Comparison of ENCODE assay signal across 1 cellular context in genomic region chr17:1829579-1830257, GRCh38.
TF ChIP-seq lines count a peak whose summit lies in the region.

TSS of gene RPA1 (plus strand) at chr17:1830005. CDS start at chr17:1830094, 89 bp downstream.
A gene with protein sequence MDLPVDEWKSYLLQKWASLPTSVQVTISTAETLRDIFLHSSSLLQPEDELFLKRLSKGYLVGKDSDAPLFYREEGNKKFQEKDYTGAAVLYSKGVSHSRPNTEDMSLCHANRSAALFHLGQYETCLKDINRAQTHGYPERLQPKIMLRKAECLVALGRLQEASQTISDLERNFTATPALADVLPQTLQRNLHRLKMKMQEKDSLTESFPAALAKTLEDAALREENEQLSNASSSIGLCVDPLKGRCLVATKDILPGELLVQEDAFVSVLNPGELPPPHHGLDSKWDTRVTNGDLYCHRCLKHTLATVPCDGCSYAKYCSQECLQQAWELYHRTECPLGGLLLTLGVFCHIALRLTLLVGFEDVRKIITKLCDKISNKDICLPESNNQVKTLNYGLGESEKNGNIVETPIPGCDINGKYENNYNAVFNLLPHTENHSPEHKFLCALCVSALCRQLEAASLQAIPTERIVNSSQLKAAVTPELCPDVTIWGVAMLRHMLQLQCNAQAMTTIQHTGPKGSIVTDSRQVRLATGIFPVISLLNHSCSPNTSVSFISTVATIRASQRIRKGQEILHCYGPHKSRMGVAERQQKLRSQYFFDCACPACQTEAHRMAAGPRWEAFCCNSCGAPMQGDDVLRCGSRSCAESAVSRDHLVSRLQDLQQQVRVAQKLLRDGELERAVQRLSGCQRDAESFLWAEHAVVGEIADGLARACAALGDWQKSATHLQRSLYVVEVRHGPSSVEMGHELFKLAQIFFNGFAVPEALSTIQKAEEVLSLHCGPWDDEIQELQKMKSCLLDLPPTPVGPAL (minus strand): TSS chr17:1829902. CDS start chr17:1827994, 1,908 bp downstream.

TF ChIP-seq in HEK293, 187 proteins besides CTCF, POLR2A, EP300 and RAD21 (continued from another document and continues in another):
- no peak; the same call in 1 of the 2 replicates for TF ChIP-seq ZFHX2 (tag by site-specific recombination; conservative IDR thresholded peaks at IDR 0.05)
- no peak for TF ChIP-seq ZNF16 (tag by site-specific recombination; IDR thresholded peaks at IDR 0.05; ENCODE audit: low read depth)
- TF ChIP-seq ZNF112 (tag by site-specific recombination; IDR thresholded peaks at IDR 0.05): no peak
- peak; percentile 42 for TF ChIP-seq ZSCAN30 (tag by site-specific recombination; IDR thresholded peaks at IDR 0.05)
- 0 out of 2 replicates have a peak, but pooled peaks have one; percentile 2 for TF ChIP-seq ZXDB (tag by site-specific recombination; IDR thresholded peaks at IDR 0.05)
- no peak for TF ChIP-seq ZNF639 (tag by site-specific recombination; IDR thresholded peaks at IDR 0.05)
- TF ChIP-seq, protein P1, sequence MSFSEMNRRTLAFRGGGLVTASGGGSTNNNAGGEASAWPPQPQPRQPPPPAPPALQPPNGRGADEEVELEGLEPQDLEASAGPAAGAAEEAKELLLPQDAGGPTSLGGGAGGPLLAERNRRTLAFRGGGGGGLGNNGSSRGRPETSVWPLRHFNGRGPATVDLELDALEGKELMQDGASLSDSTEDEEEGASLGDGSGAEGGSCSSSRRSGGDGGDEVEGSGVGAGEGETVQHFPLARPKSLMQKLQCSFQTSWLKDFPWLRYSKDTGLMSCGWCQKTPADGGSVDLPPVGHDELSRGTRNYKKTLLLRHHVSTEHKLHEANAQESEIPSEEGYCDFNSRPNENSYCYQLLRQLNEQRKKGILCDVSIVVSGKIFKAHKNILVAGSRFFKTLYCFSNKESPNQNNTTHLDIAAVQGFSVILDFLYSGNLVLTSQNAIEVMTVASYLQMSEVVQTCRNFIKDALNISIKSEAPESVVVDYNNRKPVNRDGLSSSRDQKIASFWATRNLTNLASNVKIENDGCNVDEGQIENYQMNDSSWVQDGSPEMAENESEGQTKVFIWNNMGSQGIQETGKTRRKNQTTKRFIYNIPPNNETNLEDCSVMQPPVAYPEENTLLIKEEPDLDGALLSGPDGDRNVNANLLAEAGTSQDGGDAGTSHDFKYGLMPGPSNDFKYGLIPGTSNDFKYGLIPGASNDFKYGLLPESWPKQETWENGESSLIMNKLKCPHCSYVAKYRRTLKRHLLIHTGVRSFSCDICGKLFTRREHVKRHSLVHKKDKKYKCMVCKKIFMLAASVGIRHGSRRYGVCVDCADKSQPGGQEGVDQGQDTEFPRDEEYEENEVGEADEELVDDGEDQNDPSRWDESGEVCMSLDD (tag by site-specific recombination; IDR thresholded peaks at IDR 0.05): 0 out of 2 replicates have a peak, but pooled peaks have one; percentile 39
- no peak for TF ChIP-seq ZFP3 (tag by site-specific recombination; IDR thresholded peaks at IDR 0.05; ENCODE audit: low read depth)
- TF ChIP-seq ZNF777 (tag by site-specific recombination; IDR thresholded peaks at IDR 0.05; ENCODE audit: borderline replicate concordance): peak; percentile 47; the same call in 1 of the 2 replicates
- peak; percentile 100 for TF ChIP-seq ZBTB8A (tag by site-specific recombination; IDR thresholded peaks at IDR 0.05)
- TF ChIP-seq ZNF521 (tag by site-specific recombination; IDR thresholded peaks at IDR 0.05): no peak
- no peak for TF ChIP-seq ZNF843 (tag by site-specific recombination; IDR thresholded peaks at IDR 0.05)
- no peak for TF ChIP-seq ZNF311 (tag by site-specific recombination; IDR thresholded peaks at IDR 0.05; ENCODE audit: borderline replicate concordance)
- TF ChIP-seq, protein P2, sequence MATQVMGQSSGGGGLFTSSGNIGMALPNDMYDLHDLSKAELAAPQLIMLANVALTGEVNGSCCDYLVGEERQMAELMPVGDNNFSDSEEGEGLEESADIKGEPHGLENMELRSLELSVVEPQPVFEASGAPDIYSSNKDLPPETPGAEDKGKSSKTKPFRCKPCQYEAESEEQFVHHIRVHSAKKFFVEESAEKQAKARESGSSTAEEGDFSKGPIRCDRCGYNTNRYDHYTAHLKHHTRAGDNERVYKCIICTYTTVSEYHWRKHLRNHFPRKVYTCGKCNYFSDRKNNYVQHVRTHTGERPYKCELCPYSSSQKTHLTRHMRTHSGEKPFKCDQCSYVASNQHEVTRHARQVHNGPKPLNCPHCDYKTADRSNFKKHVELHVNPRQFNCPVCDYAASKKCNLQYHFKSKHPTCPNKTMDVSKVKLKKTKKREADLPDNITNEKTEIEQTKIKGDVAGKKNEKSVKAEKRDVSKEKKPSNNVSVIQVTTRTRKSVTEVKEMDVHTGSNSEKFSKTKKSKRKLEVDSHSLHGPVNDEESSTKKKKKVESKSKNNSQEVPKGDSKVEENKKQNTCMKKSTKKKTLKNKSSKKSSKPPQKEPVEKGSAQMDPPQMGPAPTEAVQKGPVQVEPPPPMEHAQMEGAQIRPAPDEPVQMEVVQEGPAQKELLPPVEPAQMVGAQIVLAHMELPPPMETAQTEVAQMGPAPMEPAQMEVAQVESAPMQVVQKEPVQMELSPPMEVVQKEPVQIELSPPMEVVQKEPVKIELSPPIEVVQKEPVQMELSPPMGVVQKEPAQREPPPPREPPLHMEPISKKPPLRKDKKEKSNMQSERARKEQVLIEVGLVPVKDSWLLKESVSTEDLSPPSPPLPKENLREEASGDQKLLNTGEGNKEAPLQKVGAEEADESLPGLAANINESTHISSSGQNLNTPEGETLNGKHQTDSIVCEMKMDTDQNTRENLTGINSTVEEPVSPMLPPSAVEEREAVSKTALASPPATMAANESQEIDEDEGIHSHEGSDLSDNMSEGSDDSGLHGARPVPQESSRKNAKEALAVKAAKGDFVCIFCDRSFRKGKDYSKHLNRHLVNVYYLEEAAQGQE (tag by site-specific recombination; IDR thresholded peaks at IDR 0.05): no peak
- no peak for TF ChIP-seq ZNF48 (tag by site-specific recombination; IDR thresholded peaks at IDR 0.05)
- TF ChIP-seq ZBTB17 (tag by site-specific recombination; IDR thresholded peaks at IDR 0.05): no peak
- TF ChIP-seq ZNF621 (tag by site-specific recombination; IDR thresholded peaks at IDR 0.05): no peak
- TF ChIP-seq ZNF514 (tag by site-specific recombination; IDR thresholded peaks at IDR 0.05): no peak
- no peak for TF ChIP-seq ZNF121 (tag by site-specific recombination; IDR thresholded peaks at IDR 0.05)
- TF ChIP-seq ZNF645 (tag by site-specific recombination; IDR thresholded peaks at IDR 0.05): no peak
- TF ChIP-seq ZNF561 (tag by site-specific recombination; IDR thresholded peaks at IDR 0.05; ENCODE audit: borderline replicate concordance): 0 out of 2 replicates have a peak, but pooled peaks have one; percentile 60
- TF ChIP-seq GFI1B (tag by site-specific recombination; IDR thresholded peaks at IDR 0.05): no peak
- peak; percentile 45; the same call in 1 of the 2 replicates for TF ChIP-seq ZEB2 (tag by site-specific recombination; IDR thresholded peaks at IDR 0.05)
- no peak for TF ChIP-seq ZNF394 (tag by site-specific recombination; IDR thresholded peaks at IDR 0.05; ENCODE audit: borderline replicate concordance)
- no peak for TF ChIP-seq ZSCAN5A (tag by site-specific recombination; IDR thresholded peaks at IDR 0.05)
- TF ChIP-seq, protein P3, sequence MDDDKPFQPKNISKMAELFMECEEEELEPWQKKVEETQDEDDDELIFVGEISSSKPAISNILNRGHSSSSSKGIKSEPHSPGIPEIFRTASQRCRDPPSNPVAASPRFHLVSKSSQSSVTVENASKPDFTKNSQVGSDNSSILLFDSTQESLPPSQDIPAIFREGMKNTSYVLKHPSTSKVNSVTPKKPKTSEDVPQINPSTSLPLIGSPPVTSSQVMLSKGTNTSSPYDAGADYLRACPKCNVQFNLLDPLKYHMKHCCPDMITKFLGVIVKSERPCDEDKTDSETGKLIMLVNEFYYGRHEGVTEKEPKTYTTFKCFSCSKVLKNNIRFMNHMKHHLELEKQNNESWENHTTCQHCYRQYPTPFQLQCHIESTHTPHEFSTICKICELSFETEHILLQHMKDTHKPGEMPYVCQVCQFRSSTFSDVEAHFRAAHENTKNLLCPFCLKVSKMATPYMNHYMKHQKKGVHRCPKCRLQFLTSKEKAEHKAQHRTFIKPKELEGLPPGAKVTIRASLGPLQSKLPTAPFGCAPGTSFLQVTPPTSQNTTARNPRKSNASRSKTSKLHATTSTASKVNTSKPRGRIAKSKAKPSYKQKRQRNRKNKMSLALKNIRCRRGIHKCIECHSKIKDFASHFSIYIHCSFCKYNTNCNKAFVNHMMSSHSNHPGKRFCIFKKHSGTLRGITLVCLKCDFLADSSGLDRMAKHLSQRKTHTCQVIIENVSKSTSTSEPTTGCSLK (tag by site-specific recombination; IDR thresholded peaks at IDR 0.05): no peak
- TF ChIP-seq ATF2 (tag by site-specific recombination; IDR thresholded peaks at IDR 0.05; ENCODE audit: low read depth): no peak
- no peak for TF ChIP-seq ZNF223 (tag by site-specific recombination; IDR thresholded peaks at IDR 0.05)
- TF ChIP-seq, protein P4, sequence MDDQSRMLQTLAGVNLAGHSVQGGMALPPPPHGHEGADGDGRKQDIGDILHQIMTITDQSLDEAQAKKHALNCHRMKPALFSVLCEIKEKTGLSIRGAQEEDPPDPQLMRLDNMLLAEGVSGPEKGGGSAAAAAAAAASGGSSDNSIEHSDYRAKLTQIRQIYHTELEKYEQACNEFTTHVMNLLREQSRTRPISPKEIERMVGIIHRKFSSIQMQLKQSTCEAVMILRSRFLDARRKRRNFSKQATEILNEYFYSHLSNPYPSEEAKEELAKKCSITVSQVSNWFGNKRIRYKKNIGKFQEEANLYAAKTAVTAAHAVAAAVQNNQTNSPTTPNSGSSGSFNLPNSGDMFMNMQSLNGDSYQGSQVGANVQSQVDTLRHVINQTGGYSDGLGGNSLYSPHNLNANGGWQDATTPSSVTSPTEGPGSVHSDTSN (CRISPR knock-in tag; IDR thresholded peaks at IDR 0.05): peak; percentile 87; the same call in 1 of the 2 replicates
- TF ChIP-seq, protein P5, sequence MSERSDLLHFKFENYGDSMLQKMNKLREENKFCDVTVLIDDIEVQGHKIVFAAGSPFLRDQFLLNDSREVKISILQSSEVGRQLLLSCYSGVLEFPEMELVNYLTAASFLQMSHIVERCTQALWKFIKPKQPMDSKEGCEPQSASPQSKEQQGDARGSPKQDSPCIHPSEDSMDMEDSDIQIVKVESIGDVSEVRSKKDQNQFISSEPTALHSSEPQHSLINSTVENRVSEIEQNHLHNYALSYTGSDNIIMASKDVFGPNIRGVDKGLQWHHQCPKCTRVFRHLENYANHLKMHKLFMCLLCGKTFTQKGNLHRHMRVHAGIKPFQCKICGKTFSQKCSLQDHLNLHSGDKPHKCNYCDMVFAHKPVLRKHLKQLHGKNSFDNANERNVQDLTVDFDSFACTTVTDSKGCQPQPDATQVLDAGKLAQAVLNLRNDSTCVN (tag by site-specific recombination; optimal IDR thresholded peaks at IDR 0.05): peak; percentile 88
- TF ChIP-seq, protein P6, sequence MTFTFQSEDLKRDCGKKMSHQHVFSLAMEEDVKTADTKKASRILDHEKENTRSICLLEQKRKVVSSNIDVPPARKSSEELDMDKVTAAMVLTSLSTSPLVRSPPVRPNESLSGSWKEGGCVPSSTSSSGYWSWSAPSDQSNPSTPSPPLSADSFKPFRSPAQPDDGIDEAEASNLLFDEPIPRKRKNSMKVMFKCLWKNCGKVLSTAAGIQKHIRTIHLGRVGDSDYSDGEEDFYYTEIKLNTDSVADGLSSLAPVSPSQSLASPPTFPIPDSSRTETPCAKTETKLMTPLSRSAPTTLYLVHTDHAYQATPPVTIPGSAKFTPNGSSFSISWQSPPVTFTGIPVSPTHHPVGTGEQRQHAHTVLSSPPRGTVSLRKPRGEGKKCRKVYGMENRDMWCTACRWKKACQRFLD (tag by site-specific recombination; IDR thresholded peaks at IDR 0.05): no peak
- TF ChIP-seq ZBTB21 (tag by site-specific recombination; IDR thresholded peaks at IDR 0.05): no peak
- TF ChIP-seq IKZF3 (tag by site-specific recombination; IDR thresholded peaks at IDR 0.05): 0 out of 2 replicates have a peak, but pooled peaks have one; percentile 19
- peak; percentile 68 for TF ChIP-seq ZBTB20 (tag by site-specific recombination; IDR thresholded peaks at IDR 0.05)
- no peak for TF ChIP-seq ZNF354C (tag by site-specific recombination; IDR thresholded peaks at IDR 0.05; ENCODE audit: borderline replicate concordance, low read depth)
- TF ChIP-seq ZNF623 (tag by site-specific recombination; IDR thresholded peaks at IDR 0.05): no peak
- TF ChIP-seq GLI4 (tag by site-specific recombination; IDR thresholded peaks at IDR 0.05): no peak
- no peak for TF ChIP-seq ZNF791 (tag by site-specific recombination; IDR thresholded peaks at IDR 0.05)
